ENCODE assay signal across 1 cellular context in the genomic region with DNA sequence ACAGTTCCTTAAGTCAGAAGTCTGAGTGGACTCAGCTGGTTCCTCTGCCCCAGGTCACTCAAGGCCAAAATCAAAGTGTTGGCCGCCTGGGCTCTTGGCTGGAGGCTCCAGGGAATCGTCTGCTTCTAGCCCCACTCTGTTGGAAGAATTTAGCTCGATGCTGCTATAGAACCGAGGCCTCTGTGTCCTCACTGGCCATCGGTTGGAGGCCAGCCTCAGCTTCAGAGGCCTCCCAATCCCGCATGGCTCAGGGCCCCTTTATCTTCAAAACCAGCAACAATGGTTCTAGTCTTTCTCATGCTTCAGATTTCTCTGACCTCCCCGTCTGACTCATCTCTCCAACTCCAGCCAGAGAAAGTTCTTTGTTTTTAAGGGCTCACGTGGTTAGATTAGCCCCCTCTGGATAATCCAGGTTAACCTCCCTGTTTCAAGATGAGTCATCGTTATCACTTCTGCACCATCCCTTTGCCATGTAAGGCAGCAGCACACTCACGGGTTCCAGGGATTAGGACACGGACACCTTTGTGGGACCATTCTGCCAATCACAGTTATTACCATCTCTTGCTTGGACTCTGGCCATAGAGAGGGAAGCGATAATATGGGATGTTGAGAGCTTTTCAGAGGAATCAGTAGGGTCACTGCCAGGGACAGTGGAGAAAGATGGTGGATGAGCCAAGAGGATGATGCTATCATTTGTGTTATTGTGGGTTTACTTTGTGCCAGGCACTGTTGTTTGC.
TF ChIP-seq lines count a peak whose summit lies in the region.

No MANE protein-coding gene starts in this region.

TF ChIP-seq in K562, 482 proteins besides CTCF, POLR2A, EP300 and RAD21 (continued from another document and continues in another):
- TF ChIP-seq AFF4 (CRISPR knock-in tag; IDR thresholded peaks at IDR 0.05): peak; percentile 68; the same call in 1 of the 2 replicates
- TF ChIP-seq ZNF586 (CRISPR knock-in tag; conservative IDR thresholded peaks at IDR 0.05): no peak
- TF ChIP-seq KAT7 (CRISPR knock-in tag; IDR thresholded peaks at IDR 0.05; ENCODE audit: borderline replicate concordance): peak; percentile 72; the same call in 1 of the 2 replicates
- no peak for TF ChIP-seq ZNF76 (CRISPR knock-in tag; IDR thresholded peaks at IDR 0.05; ENCODE audit: borderline replicate concordance)
- no peak for TF ChIP-seq ZNF785 (CRISPR knock-in tag; IDR thresholded peaks at IDR 0.05)
- no peak for TF ChIP-seq SREBF1 (IDR thresholded peaks at IDR 0.05; ENCODE audit: borderline replicate concordance, low read depth, low read length)
- TF ChIP-seq DMBX1 (CRISPR knock-in tag; IDR thresholded peaks at IDR 0.05; ENCODE audit: borderline replicate concordance): peak; percentile 71; the same call in 1 of the 2 replicates
- TF ChIP-seq GATAD2A (IDR thresholded peaks at IDR 0.05): no peak
- no peak; a peak in 2 of 4 replicates for TF ChIP-seq HDAC1 (IDR thresholded peaks at IDR 0.05)
- TF ChIP-seq HLTF (IDR thresholded peaks at IDR 0.05): no peak
- TF ChIP-seq ZNF217 (CRISPR knock-in tag; IDR thresholded peaks at IDR 0.05): no peak
- no peak for TF ChIP-seq E2F3 (CRISPR knock-in tag; IDR thresholded peaks at IDR 0.05)
- peak; percentile 49; the same call in 1 of the 2 replicates for TF ChIP-seq NFE2 (IDR thresholded peaks at IDR 0.05; ENCODE audit: low read depth)
- no peak for TF ChIP-seq SMC3 (conservative IDR thresholded peaks at IDR 0.05; ENCODE audit: insufficient read depth, low read depth, low read length)
- TF ChIP-seq E2F5 (CRISPR knock-in tag; IDR thresholded peaks at IDR 0.05): no peak
- no peak for TF ChIP-seq PTTG1 (tag; IDR thresholded peaks at IDR 0.05; ENCODE audit: low read depth)
- TF ChIP-seq CBX5 (IDR thresholded peaks at IDR 0.05; ENCODE audit: borderline replicate concordance, low read depth): no peak
- no peak for TF ChIP-seq HBP1 (CRISPR knock-in tag; IDR thresholded peaks at IDR 0.05)
- TF ChIP-seq CBFB (CRISPR knock-in tag; IDR thresholded peaks at IDR 0.05): no peak
- TF ChIP-seq RBM17 (IDR thresholded peaks at IDR 0.05; ENCODE audit: borderline replicate concordance, low read depth, low read length): no peak
- TF ChIP-seq ZNF589 (CRISPR knock-in tag; IDR thresholded peaks at IDR 0.05; ENCODE audit: low read depth): peak; percentile 47; the same call in 1 of the 2 replicates
- peak; percentile 75 to 80 for TF ChIP-seq TRIM24 (IDR thresholded peaks at IDR 0.05)
- TF ChIP-seq, protein P1, sequence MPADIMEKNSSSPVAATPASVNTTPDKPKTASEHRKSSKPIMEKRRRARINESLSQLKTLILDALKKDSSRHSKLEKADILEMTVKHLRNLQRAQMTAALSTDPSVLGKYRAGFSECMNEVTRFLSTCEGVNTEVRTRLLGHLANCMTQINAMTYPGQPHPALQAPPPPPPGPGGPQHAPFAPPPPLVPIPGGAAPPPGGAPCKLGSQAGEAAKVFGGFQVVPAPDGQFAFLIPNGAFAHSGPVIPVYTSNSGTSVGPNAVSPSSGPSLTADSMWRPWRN (IDR thresholded peaks at IDR 0.05; ENCODE audit: low read depth): no peak
- no peak for TF ChIP-seq ZNF77 (CRISPR knock-in tag; IDR thresholded peaks at IDR 0.05)
- no peak for TF ChIP-seq ZNF3 (CRISPR knock-in tag; IDR thresholded peaks at IDR 0.05)
- no peak for TF ChIP-seq TCF7L2 (IDR thresholded peaks at IDR 0.05; ENCODE audit: low read depth, low read length)
- peak; percentile 27; the same call in 1 of the 2 replicates for TF ChIP-seq MEF2D (tag; conservative IDR thresholded peaks at IDR 0.05; ENCODE audit: low read depth)
- TF ChIP-seq ZEB2 (IDR thresholded peaks at IDR 0.05): peak; percentile 95
- no peak for TF ChIP-seq ZNF165 (CRISPR knock-in tag; IDR thresholded peaks at IDR 0.05; ENCODE audit: borderline replicate concordance)
- no peak for TF ChIP-seq NR4A1 (CRISPR knock-in tag; IDR thresholded peaks at IDR 0.05)
- no peak for TF ChIP-seq NR4A1 (tag; IDR thresholded peaks at IDR 0.05)
- TF ChIP-seq, protein P2, sequence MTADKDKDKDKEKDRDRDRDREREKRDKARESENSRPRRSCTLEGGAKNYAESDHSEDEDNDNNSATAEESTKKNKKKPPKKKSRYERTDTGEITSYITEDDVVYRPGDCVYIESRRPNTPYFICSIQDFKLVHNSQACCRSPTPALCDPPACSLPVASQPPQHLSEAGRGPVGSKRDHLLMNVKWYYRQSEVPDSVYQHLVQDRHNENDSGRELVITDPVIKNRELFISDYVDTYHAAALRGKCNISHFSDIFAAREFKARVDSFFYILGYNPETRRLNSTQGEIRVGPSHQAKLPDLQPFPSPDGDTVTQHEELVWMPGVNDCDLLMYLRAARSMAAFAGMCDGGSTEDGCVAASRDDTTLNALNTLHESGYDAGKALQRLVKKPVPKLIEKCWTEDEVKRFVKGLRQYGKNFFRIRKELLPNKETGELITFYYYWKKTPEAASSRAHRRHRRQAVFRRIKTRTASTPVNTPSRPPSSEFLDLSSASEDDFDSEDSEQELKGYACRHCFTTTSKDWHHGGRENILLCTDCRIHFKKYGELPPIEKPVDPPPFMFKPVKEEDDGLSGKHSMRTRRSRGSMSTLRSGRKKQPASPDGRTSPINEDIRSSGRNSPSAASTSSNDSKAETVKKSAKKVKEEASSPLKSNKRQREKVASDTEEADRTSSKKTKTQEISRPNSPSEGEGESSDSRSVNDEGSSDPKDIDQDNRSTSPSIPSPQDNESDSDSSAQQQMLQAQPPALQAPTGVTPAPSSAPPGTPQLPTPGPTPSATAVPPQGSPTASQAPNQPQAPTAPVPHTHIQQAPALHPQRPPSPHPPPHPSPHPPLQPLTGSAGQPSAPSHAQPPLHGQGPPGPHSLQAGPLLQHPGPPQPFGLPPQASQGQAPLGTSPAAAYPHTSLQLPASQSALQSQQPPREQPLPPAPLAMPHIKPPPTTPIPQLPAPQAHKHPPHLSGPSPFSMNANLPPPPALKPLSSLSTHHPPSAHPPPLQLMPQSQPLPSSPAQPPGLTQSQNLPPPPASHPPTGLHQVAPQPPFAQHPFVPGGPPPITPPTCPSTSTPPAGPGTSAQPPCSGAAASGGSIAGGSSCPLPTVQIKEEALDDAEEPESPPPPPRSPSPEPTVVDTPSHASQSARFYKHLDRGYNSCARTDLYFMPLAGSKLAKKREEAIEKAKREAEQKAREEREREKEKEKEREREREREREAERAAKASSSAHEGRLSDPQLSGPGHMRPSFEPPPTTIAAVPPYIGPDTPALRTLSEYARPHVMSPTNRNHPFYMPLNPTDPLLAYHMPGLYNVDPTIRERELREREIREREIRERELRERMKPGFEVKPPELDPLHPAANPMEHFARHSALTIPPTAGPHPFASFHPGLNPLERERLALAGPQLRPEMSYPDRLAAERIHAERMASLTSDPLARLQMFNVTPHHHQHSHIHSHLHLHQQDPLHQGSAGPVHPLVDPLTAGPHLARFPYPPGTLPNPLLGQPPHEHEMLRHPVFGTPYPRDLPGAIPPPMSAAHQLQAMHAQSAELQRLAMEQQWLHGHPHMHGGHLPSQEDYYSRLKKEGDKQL (CRISPR knock-in tag; IDR thresholded peaks at IDR 0.05; ENCODE audit: borderline replicate concordance): no peak
- no peak for TF ChIP-seq NELFE (IDR thresholded peaks at IDR 0.05; ENCODE audit: insufficient read depth, insufficient read length)
- no peak for TF ChIP-seq NR3C1 (CRISPR knock-in tag; IDR thresholded peaks at IDR 0.05)
- TF ChIP-seq ZNF318 (IDR thresholded peaks at IDR 0.05; ENCODE audit: borderline replicate concordance in 1 of 2, low read depth in 1 of 2): peak in 1 of 2 experiments; percentile 70; a peak in 1 of 4 replicates
- peak; percentile 97 for TF ChIP-seq CTBP1 (IDR thresholded peaks at IDR 0.05; ENCODE audit: borderline replicate concordance)
- no peak for TF ChIP-seq KDM5B (IDR thresholded peaks at IDR 0.05; ENCODE audit: insufficient replicate concordance, low read depth, low read length)
- 0 out of 2 replicates have a peak, but pooled peaks have one; percentile 31 for TF ChIP-seq RNF2 (IDR thresholded peaks at IDR 0.05)
- TF ChIP-seq RUNX1 (IDR thresholded peaks at IDR 0.05; ENCODE audit: low read depth): no peak
- TF ChIP-seq TARDBP (IDR thresholded peaks at IDR 0.05): no peak
- TF ChIP-seq NFIC (IDR thresholded peaks at IDR 0.05): peak; percentile 60
